16 cellular contexts compared by ENCODE assay signal in the genomic region with DNA sequence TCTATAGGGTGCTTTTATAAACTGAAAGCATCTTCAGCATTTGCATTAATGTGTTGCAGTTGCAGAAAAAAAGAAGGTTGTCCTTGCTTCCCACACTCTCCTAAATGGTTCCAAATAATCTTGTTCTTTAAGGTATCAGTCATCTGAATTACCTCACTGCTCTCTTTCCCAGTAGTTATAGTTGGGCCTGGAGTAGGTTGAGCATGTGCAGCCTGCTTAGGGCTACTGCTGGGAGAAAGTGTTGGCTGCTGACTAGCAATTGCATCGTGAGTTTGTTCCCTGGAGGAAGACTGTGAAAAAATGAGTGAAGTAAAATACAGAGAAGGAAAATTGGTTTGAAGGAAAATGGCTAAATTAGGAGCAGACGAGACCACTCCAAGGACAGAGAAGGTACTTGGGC.
DNase-seq lines count a peak whose midpoint lies in the region; ATAC-seq and FAIRE-seq lines count a peak whose summit lies in the region.
"Had no signal": no experiment of that assay in that cellular context is flagged by ENCODE, and none has a peak within 500 bp of the region (broad histone marks: within the 10 kb centered on the region; RNA-seq: fewer than 3 reads in every experiment).

No MANE protein-coding gene starts in this region.

- H3K4me3 ChIP-seq in GM23248 (peak overlapping the region; percentile 44), skeletal muscle satellite cell (ENCODE audit: low read length) (peak overlapping the region; percentile 23)
- H3K4me3 ChIP-seq: cardiac muscle cell, HAP-1, left ventricle myocardium inferior had no signal

- H3K9me3 ChIP-seq in GM23248 (ENCODE audit: low read depth) (no peaks in the 10 kb centered on the region), skeletal muscle satellite cell (replicated peaks; ENCODE audit: low read length) (no peaks in the 10 kb centered on the region)
- H3K9me3 ChIP-seq: HAP-1 had no signal

- peaks cover 40% of the 10 kb centered on the region for H3F3A ChIP-seq in GM23248 (ENCODE audit: insufficient read depth)

- DNase-seq in GM23248 (peak; percentile 83), RCC 7860 (ENCODE audit: low spot score) (peak; percentile 48), epithelial cell of prostate (ENCODE audit: low read depth, low spot score) (no peak), cortex of kidney (lab: John Stamatoyannopoulos, UW) (no peak)
- DNase-seq: CD8-positive, alpha-beta T cell; left ventricle myocardium inferior; NCI-H2029 treated with DMSO at 0.1 percent for 48 hours; stimulated activated naive CD4-positive, alpha-beta T cell treated with Interleukin-2 at 50 U/mL for 16 hours had no signal

- H3K27ac ChIP-seq in GM23248 (peak overlapping the region; percentile 82), epithelial cell of prostate (peak overlapping the region; percentile 40)
- H3K27ac ChIP-seq: cardiac muscle cell, HL-60, left ventricle myocardium inferior had no signal

- in situ Hi-C loops in GM23248 (cut with MboI) = no loop called here

- WGBS in GM23248 (ENCODE audit: low coverage in 1 of 2, low lambda C conversion rate in 2 of 2, missing lambda C conversion rate in 2 of 2), 2 experiments = 44 to 45% methylated on average over 2 of the region's 2 CpGs

- peaks cover 79% of the 10 kb centered on the region for H3K79me2 ChIP-seq in GM23248 (ENCODE audit: insufficient read depth)

- H3K27me3 ChIP-seq in GM23248 (replicated peaks; ENCODE audit: insufficient read depth) (no peaks in the 10 kb centered on the region), skeletal muscle satellite cell (ENCODE audit: control insufficient read depth, insufficient read depth, low read length) (no peaks in the 10 kb centered on the region)
- H3K27me3 ChIP-seq: cardiac muscle cell had no signal

- H4K20me1 ChIP-seq in GM23248 (ENCODE audit: insufficient read depth) = no peaks in the 10 kb centered on the region

- no peaks in the 10 kb centered on the region for H3K9me2 ChIP-seq in GM23248 (ENCODE audit: insufficient read depth)

- H3K4me2 ChIP-seq in GM23248 (ENCODE audit: unreplicated experiment) (peak overlapping the region; percentile 63), skeletal muscle satellite cell (ENCODE audit: low read length) (peak overlapping the region; percentile 67)

- H2AFZ ChIP-seq in GM23248 = peak overlapping the region; percentile 33; the same call in 1 of the 2 replicates

- no peaks in the 10 kb centered on the region for H3K36me3 ChIP-seq in GM23248 (ENCODE audit: low read depth)
- no peaks in the 10 kb centered on the region for H3K36me3 ChIP-seq in skeletal muscle satellite cell (ENCODE audit: insufficient read depth, low read length)
- H3K36me3 ChIP-seq: cardiac muscle cell, HAP-1, left ventricle myocardium inferior had no signal

- ATAC-seq in GM19452 (IDR thresholded peaks at IDR 0.05; ENCODE audit: unreplicated experiment) (no peak), esophagus mucosa (no peak)
- ATAC-seq: CD8-positive, alpha-beta T cell; sciatic nerve; WTC11 had no signal

- H3K9ac ChIP-seq in GM23248 (peak overlapping the region; percentile 48), skeletal muscle satellite cell (ENCODE audit: low read depth, low read length) (peak overlapping the region; percentile 49)

- peak; percentile 4 for FAIRE-seq in RCC 7860 (lab: Jason Lieb, UNC)

- H3K4me1 ChIP-seq in GM23248 (ENCODE audit: insufficient read depth) = peaks cover 38% of the 10 kb centered on the region
- H3K4me1 ChIP-seq in skeletal muscle satellite cell (ENCODE audit: control insufficient read depth, insufficient read depth, low read length) = peaks cover 22% of the 10 kb centered on the region

Comparison
In these comparisons a context has a peak if more than half of its experiments do, and no peak if none do; other contexts are left out.
1. DNase-seq: peak in GM23248 (single experiment) and RCC 7860 (single experiment); none in epithelial cell of prostate (single experiment) and cortex of kidney (single experiment).